ENCODE assay signal across 19 cellular contexts in genomic region chr5:146076028-146076427, GRCh38. TPM values are rescaled to one million over a fixed set of nuclear protein-coding genes. Genes with fewer than 3 reads are reported as not detected.
DNase-seq lines count a peak whose midpoint lies in the region; FAIRE-seq and TF ChIP-seq lines count a peak whose summit lies in the region.
"Had no signal": no experiment of that assay in that cellular context is flagged by ENCODE, and none has a peak within 500 bp of the region (broad histone marks: within the 10 kb centered on the region; RNA-seq: fewer than 3 reads in every experiment).

No MANE protein-coding gene starts in this region.

- no peak overlapping the region for H3K27ac ChIP-seq in HEK293 (ENCODE audit: extremely low read depth, low read depth, low read length)
- no peak overlapping the region for H3K27ac ChIP-seq in SJCRH30
- H3K27ac ChIP-seq in CD8-positive, alpha-beta memory T cell (ENCODE audit: low read depth, low read length), result no peak overlapping the region
- H3K27ac ChIP-seq in kidney (ENCODE audit: low read depth in 2 of 2, low read length in 2 of 2), result no peak overlapping the region

- no peak overlapping the region for H3K4me3 ChIP-seq in HEK293 (ENCODE audit: low read depth, low read length)
- H3K4me3 ChIP-seq in fibroblast of villous mesenchyme (ENCODE audit: low read depth, low read length), result no peak overlapping the region
- H3K4me3 ChIP-seq in SJCRH30, result no peak overlapping the region
- no peak overlapping the region for H3K4me3 ChIP-seq in CD8-positive, alpha-beta memory T cell (ENCODE audit: low read length)
- H3K4me3 ChIP-seq in kidney (ENCODE audit: low read length in 2 of 2), result no peak overlapping the region
- H3K4me3 ChIP-seq: lung had no signal

- H3K36me3 ChIP-seq in HEK293 (ENCODE audit: control insufficient read depth in 2 of 2, insufficient read depth in 1 of 2, low read length in 2 of 2) (no peaks in the 10 kb centered on the region), SJCRH30 (no peaks in the 10 kb centered on the region), kidney (ENCODE audit: control insufficient read depth in 1 of 2, insufficient read depth in 2 of 2, low read length in 2 of 2) (no peaks in the 10 kb centered on the region)
- H3K36me3 ChIP-seq in CD8-positive, alpha-beta memory T cell (ENCODE audit: insufficient read depth, low read length), result no peaks in the 10 kb centered on the region

- POLR2A ChIA-PET in HEK293 (lab: Yijun Ruan, JAX), result interaction anchor here (0.6 kb wide), 1 partner anchor 1203 kb away, joined by 5 read pairs; no protein-coding TSS in a partner anchor
- POLR2A ChIA-PET in CD8-positive, alpha-beta memory T cell (lab: Charles Lee), result no interaction called here

- intact Hi-C loops in kidney (cut with DNase I), result no loop called here

- DNase-seq in CD1c-positive myeloid dendritic cell (ENCODE audit: extremely low spot score) (peak; percentile 4), NOMO-1 treated with dmso at 0.1 percent for 144 hours (lab: John Stamatoyannopoulos, UW; ENCODE audit: unreplicated experiment) (peak; percentile 70), fibroblast of villous mesenchyme (ENCODE audit: low read depth) (peak; percentile 13), SJCRH30 (no peak), RCC 7860 (ENCODE audit: low spot score) (no peak), kidney (no peak)
- no peak for DNase-seq in CD8-positive, alpha-beta memory T cell
- DNase-seq: activated B cell treated with CpG ODN at 0.5 μM for 24 hours; activated effector memory CD4-positive, alpha-beta T cell treated with Interleukin-2 at 50 U/mL for 16 hours; amniotic stem cell; naive thymus-derived CD4-positive, alpha-beta T cell; NCI-H1092; PC-3; stimulated activated CD4-positive, alpha-beta T cell treated with anti-CD3 and anti-CD28 coated beads, Interleukin-15, amount 100 ng/mL, for 24 hours had no signal

- no peak overlapping the region for H3K9ac ChIP-seq in kidney (ENCODE audit: low read length in 2 of 2)

- peaks cover 14 to 24% (median 16%) of the 10 kb centered on the region in 3 donors for H3K4me1 Mint-ChIP-seq in CD8-positive, alpha-beta memory T cell

- H3K9me3 Mint-ChIP-seq in CD8-positive, alpha-beta memory T cell, result no peaks in the 10 kb centered on the region
- H3K9me3 Mint-ChIP-seq: activated B cell treated with CpG ODN at 0.5 μM for 24 hours, endodermal cell had no signal

- peaks cover 6% of the 10 kb centered on the region; the same call in 1 of the 2 replicates for H3K27me3 ChIP-seq in SJCRH30
- no peaks in the 10 kb centered on the region for H3K27me3 ChIP-seq in CD8-positive, alpha-beta memory T cell (ENCODE audit: insufficient read depth, low read length, poor library complexity, severe bottlenecking)

- CTCF ChIA-PET in HEK293 (lab: Yijun Ruan, JAX), result no interaction called here
- CTCF ChIA-PET in CD8-positive, alpha-beta memory T cell (lab: Charles Lee), result interaction anchor here (1.0 kb wide), 1 partner anchor 11 kb away, joined by 3 read pairs; no protein-coding TSS in a partner anchor

- H3K36me3 Mint-ChIP-seq in CD8-positive, alpha-beta memory T cell, result no peaks in the 10 kb centered on the region
- H3K36me3 Mint-ChIP-seq: naive thymus-derived CD4-positive, alpha-beta T cell had no signal

- FAIRE-seq in RCC 7860 (lab: Jason Lieb, UNC) (no peak), kidney (lab: Jason Lieb, UNC) (no peak)

- no peak overlapping the region for H3K4me3 Mint-ChIP-seq in CD8-positive, alpha-beta memory T cell
- H3K4me3 Mint-ChIP-seq: activated B cell treated with CpG ODN at 0.5 μM for 24 hours; endodermal cell; naive thymus-derived CD4-positive, alpha-beta T cell had no signal

- H3K27ac Mint-ChIP-seq in CD8-positive, alpha-beta memory T cell, result no peak overlapping the region
- H3K27ac Mint-ChIP-seq: activated B cell treated with CpG ODN at 0.5 μM for 24 hours; endodermal cell; naive thymus-derived CD4-positive, alpha-beta T cell had no signal

- H3K27me3 Mint-ChIP-seq in CD8-positive, alpha-beta memory T cell, result peaks cover 0 to 11% of the 10 kb centered on the region in 2 donors

- H3K4me1 ChIP-seq in HEK293 (ENCODE audit: control insufficient read depth, insufficient read depth, low read length) (no peaks in the 10 kb centered on the region), SJCRH30 (no peaks in the 10 kb centered on the region), kidney (ENCODE audit: control insufficient read depth in 1 of 2, insufficient read depth in 1 of 2, low read depth in 1 of 2, low read length in 2 of 2) (no peaks in the 10 kb centered on the region)
- H3K4me1 ChIP-seq in CD8-positive, alpha-beta memory T cell (ENCODE audit: insufficient read depth, low read length), result peaks cover 9% of the 10 kb centered on the region

- TF ChIP-seq CTCF in HEK293 (tag by site-specific recombination; IDR thresholded peaks at IDR 0.05), result no peak
- TF ChIP-seq CTCF in fibroblast of villous mesenchyme (IDR thresholded peaks at IDR 0.05; ENCODE audit: insufficient read depth, low read depth, low read length), result no peak
- TF ChIP-seq CTCF in kidney (IDR thresholded peaks at IDR 0.05; ENCODE audit: borderline replicate concordance, extremely low read depth, insufficient read depth), result no peak

- H3K9me3 ChIP-seq in HEK293 (ENCODE audit: control insufficient read depth, insufficient read depth, low read depth, low read length), result no peaks in the 10 kb centered on the region
- H3K9me3 ChIP-seq in SJCRH30 (replicated peaks), result no peaks in the 10 kb centered on the region
- H3K9me3 ChIP-seq in CD8-positive, alpha-beta memory T cell (ENCODE audit: low read length), result no peaks in the 10 kb centered on the region
- H3K9me3 ChIP-seq in kidney (ENCODE audit: control insufficient read depth in 1 of 2, low read length in 2 of 2), result no peaks in the 10 kb centered on the region

TF ChIP-seq in HEK293, 187 proteins besides CTCF, POLR2A, EP300 and RAD21:
- TF ChIP-seq OSR2 (tag by site-specific recombination; IDR thresholded peaks at IDR 0.05) (peak; percentile 42; the same call in 1 of the 2 replicates), PRDM1 (tag by site-specific recombination; IDR thresholded peaks at IDR 0.05) (no peak)

RNA-seq across cellular contexts. Expression of gene PLAC8L1, which starts 29.3 kb away (rescaled TPM):
- total RNA-seq in fibroblast of villous mesenchyme (not detected in 2 replicates), kidney (not detected)
- total RNA-seq in SJCRH30 (2014; rRNA removed; shearing (Covaris generic)), result 0.33 TPM in 1 of 2 replicates, not detected in the other
- total RNA-seq in CD8-positive, alpha-beta memory T cell, result under 1 TPM; 0.53 to 0.96 TPM
- not detected for polyA plus RNA-seq in CD8-positive, alpha-beta memory T cell
- not detected for polyA plus RNA-seq in kidney (ENCODE audit: insufficient read depth, low read depth, low replicate concordance)
- total RNA-seq: HT1080, pulmonary artery endothelial cell had no signal
- polyA plus RNA-seq: naive thymus-derived CD4-positive, alpha-beta T cell had no signal

Comparison
In these comparisons a context has a peak if more than half of its experiments do, and no peak if none do; other contexts are left out.
1. DNase-seq: peak in CD1c-positive myeloid dendritic cell (single experiment), NOMO-1 treated with dmso at 0.1 percent for 144 hours (single experiment) and fibroblast of villous mesenchyme (single experiment); none in SJCRH30 (0 of 2), RCC 7860 (single experiment), CD8-positive, alpha-beta memory T cell (0 of 5) and kidney (single experiment).